ENCODE assay signal across 1 cellular context in genomic region chr12:58537278-58537677, GRCh38.
A peak's percentile ranks its signal among the peaks of the same experiment; 100 is the strongest.
TF ChIP-seq lines count a peak whose summit lies in the region.

No MANE protein-coding gene starts in this region.

TF ChIP-seq in IMR-90, 13 proteins besides CTCF, POLR2A, EP300 and RAD21:
- no peak for TF ChIP-seq USF2 (IDR thresholded peaks at IDR 0.05; ENCODE audit: low read depth, low read length)
- TF ChIP-seq MXI1 (IDR thresholded peaks at IDR 0.05; ENCODE audit: borderline replicate concordance, low read depth, low read length), result no peak
- no peak for TF ChIP-seq NFE2L2 (IDR thresholded peaks at IDR 0.05; ENCODE audit: low read depth, low read length)
- TF ChIP-seq BHLHE40 (IDR thresholded peaks at IDR 0.05; ENCODE audit: low read depth, low read length), result peak; percentile 33; the same call in 1 of the 2 replicates
